In the genomic region with DNA sequence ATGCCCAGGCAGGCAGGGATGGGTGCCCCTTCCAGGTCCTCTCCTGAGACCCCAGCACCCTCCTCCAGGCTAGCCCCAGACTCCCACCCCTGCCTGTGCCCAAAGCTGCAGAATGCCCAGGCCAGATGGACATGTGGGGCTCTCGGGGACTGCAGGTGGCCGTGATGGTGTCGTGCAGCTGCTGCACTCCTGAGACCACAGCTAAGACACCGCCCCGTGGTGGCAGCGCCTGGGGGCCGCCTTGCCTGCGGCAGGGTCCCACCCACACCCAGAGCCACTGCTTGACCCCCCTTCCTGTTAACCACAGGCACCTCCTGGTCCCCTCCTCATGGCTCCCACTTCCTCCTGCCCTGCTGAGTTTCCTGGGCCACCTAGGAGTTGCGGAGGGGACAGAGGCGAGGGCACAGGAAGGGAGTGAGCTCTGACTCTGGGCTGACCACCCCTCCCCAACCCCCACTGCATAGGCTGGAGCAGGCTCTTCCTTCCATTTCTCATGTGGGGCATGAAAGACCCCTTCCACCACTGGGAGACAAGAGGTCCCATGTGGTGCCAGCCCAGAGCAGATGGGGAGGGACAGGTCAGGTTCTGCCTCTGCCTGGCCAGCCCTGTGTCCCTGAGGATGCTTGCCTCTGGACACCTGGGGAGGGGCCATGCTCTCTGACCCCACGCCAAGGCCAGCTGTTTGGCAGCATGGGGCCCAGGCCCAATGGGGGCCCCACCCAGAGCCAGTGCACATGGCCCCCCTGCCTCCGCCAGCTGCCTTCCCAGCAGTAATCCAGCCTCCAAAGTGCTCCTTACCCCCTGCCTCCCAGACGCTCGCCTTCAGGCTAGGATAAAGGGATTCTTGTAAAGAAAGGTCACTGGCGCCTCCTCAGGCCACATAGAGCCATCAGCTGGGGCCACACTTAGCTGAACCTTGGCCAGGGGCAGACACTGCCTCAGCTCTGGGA, we compare ENCODE assay signal across 2 cellular contexts.
A peak's percentile ranks its signal among the peaks of the same experiment; 100 is the strongest.
TF ChIP-seq lines count a peak whose summit lies in the region.

No MANE protein-coding gene starts in this region.

TF ChIP-seq in Ishikawa, 13 proteins besides CTCF, POLR2A, EP300 and RAD21:
- TF ChIP-seq, protein P1, sequence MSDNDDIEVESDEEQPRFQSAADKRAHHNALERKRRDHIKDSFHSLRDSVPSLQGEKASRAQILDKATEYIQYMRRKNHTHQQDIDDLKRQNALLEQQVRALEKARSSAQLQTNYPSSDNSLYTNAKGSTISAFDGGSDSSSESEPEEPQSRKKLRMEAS (IDR thresholded peaks at IDR 0.05) = no peak

TF ChIP-seq in K562, 482 proteins besides CTCF, POLR2A, EP300 and RAD21:
- no peak for TF ChIP-seq FIP1L1 (IDR thresholded peaks at IDR 0.05; ENCODE audit: low read depth, low read length, poor library complexity, severe bottlenecking)
- TF ChIP-seq, protein P2, sequence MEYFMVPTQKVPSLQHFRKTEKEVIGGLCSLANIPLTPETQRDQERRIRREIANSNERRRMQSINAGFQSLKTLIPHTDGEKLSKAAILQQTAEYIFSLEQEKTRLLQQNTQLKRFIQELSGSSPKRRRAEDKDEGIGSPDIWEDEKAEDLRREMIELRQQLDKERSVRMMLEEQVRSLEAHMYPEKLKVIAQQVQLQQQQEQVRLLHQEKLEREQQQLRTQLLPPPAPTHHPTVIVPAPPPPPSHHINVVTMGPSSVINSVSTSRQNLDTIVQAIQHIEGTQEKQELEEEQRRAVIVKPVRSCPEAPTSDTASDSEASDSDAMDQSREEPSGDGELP (CRISPR knock-in tag; IDR thresholded peaks at IDR 0.05; ENCODE audit: borderline replicate concordance) = peak; percentile 58; the same call in 1 of the 2 replicates
